In the genomic region with DNA sequence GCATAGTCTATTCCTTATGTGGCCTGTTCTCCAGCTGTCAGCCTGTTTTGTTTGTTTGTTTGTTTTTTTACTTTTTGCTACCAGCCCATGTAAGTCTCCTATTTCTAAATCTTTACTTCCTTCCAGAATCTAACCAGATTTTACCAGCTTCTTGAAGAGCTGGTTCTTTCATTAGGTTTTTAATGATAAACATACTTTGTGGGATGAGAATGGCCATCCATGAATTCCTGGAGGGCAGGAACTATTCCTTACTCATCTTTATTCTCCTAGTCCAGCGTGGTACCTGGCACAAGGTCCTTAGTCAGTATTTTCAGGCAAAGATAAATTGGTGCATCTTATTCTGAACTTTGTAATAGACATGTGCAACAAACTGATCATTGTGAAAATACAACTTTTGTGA, we compare ENCODE assay signal across 19 cellular contexts. TPM values are rescaled to one million over a fixed set of nuclear protein-coding genes. Genes with fewer than 3 reads are reported as not detected.
DNase-seq lines count a peak whose midpoint lies in the region; ATAC-seq and TF ChIP-seq lines count a peak whose summit lies in the region.
"Had no signal": no experiment of that assay in that cellular context is flagged by ENCODE, and none has a peak within 500 bp of the region (broad histone marks: within the 10 kb centered on the region; RNA-seq: fewer than 3 reads in every experiment).

No MANE protein-coding gene starts in this region.

- peaks cover 7% of the 10 kb centered on the region for H3K36me3 Mint-ChIP-seq in glutamatergic neuron (ENCODE audit: unreplicated experiment)

- DNase-seq in AG08395 (ENCODE audit: low spot score) (peak; percentile 21), GM04504 (ENCODE audit: low read depth) (peak; percentile 11), amniotic epithelial cell (ENCODE audit: low read depth) (peak; percentile 89), glutamatergic neuron (no peak), sigmoid colon (no peak), GM19240 (ENCODE audit: insufficient read length, low spot score) (no peak), stomach (no peak)
- DNase-seq: DMS79, Kasumi-1, NCI-H1105 treated with DMSO at 0.1 percent for 48 hours, NCI-H187 treated with DMSO at 0.1 percent for 48 hours, NCI-H2171, NCI-H510A, NCI-H82 had no signal

- peaks cover 4% of the 10 kb centered on the region for H3K9me3 Mint-ChIP-seq in glutamatergic neuron (ENCODE audit: unreplicated experiment)
- H3K9me3 Mint-ChIP-seq: CD14-positive monocyte had no signal

- intact Hi-C loops in sigmoid colon (cut with DNase I), result no loop called here
- intact Hi-C loops in stomach (cut with DNase I; ENCODE audit: low total_unique reads), result no loop called here

- H3K27ac ChIP-seq in sigmoid colon, result no peak overlapping the region
- no peak overlapping the region for H3K27ac ChIP-seq in stomach

- no peak overlapping the region for H3K4me3 Mint-ChIP-seq in glutamatergic neuron (ENCODE audit: unreplicated experiment)
- H3K4me3 Mint-ChIP-seq: CD14-positive monocyte had no signal

- TF ChIP-seq CTCF in glutamatergic neuron (IDR thresholded peaks at IDR 0.05; ENCODE audit: partially characterized antibody, unreplicated experiment), result no peak
- no peak for TF ChIP-seq CTCF in sigmoid colon (IDR thresholded peaks at IDR 0.05)
- TF ChIP-seq CTCF in stomach (IDR thresholded peaks at IDR 0.05), result no peak

- peaks cover 3% of the 10 kb centered on the region for H3K27me3 Mint-ChIP-seq in glutamatergic neuron (ENCODE audit: unreplicated experiment)

- H3K4me3 ChIP-seq in sigmoid colon (no peak overlapping the region), stomach (no peak overlapping the region)

- H3K4me1 Mint-ChIP-seq in glutamatergic neuron (ENCODE audit: low read depth, unreplicated experiment), result no peaks in the 10 kb centered on the region
- H3K4me1 Mint-ChIP-seq: CD14-positive monocyte had no signal

- H3K36me3 ChIP-seq in sigmoid colon (peaks cover 4 to 41% (median 13%) of the 10 kb centered on the region in 4 donors), stomach (peaks cover 13 to 44% (median 40%) of the 10 kb centered on the region in 4 donors)

- peaks cover 0 to 7% (median 3%) of the 10 kb centered on the region in 4 donors for H3K4me1 ChIP-seq in sigmoid colon
- H3K4me1 ChIP-seq in stomach, result peaks cover 0 to 4% (median 0%) of the 10 kb centered on the region in 4 donors

- TF ChIP-seq EP300 in sigmoid colon (IDR thresholded peaks at IDR 0.05), result no peak
- TF ChIP-seq EP300 in stomach (IDR thresholded peaks at IDR 0.05), result no peak

- no peak for ATAC-seq in esophagus mucosa
- ATAC-seq: HepG2, Panc1, Right ventricle myocardium inferior had no signal

- H3K27me3 ChIP-seq in sigmoid colon (no peaks in the 10 kb centered on the region), stomach (no peaks in the 10 kb centered on the region)

- H3K9me3 ChIP-seq in sigmoid colon (no peaks in the 10 kb centered on the region), stomach (no peaks in the 10 kb centered on the region)

- 74 to 82% methylated on average over 1 of the region's 1 CpG for WGBS in sigmoid colon, 2 donors
- 62 to 83% (median 76%) methylated on average over 1 of the region's 1 CpG for WGBS in stomach, 5 donors

- TF ChIP-seq POLR2A in sigmoid colon (IDR thresholded peaks at IDR 0.05) (no peak), stomach (IDR thresholded peaks at IDR 0.05) (no peak)

- H3K27ac Mint-ChIP-seq in glutamatergic neuron (ENCODE audit: unreplicated experiment), result peak overlapping the region; percentile 29

RNA-seq across cellular contexts. Expression of a gene that starts 17.3 kb away (rescaled TPM):
- total RNA-seq in glutamatergic neuron (ENCODE audit: unreplicated experiment), result 70.0 TPM
- total RNA-seq in sigmoid colon, result 10 to 100 TPM; 30.6 to 42.7 (median 34.1) TPM
- 10 to 100 TPM; 12.6 to 17.8 (median 16.6) TPM for polyA plus RNA-seq in sigmoid colon
- 20.4 TPM for total RNA-seq in esophagus mucosa
- total RNA-seq in stomach, result 100 to 1,000 TPM in 1 of 5 donors, 10 to 100 TPM in 3, 1 to 10 TPM in 1; 5.5 to 110 (median 46.2) TPM
- 10 to 100 TPM in 1 of 3 donors, 1 to 10 TPM in 2; 8.6 to 13.7 (median 8.8) TPM for polyA plus RNA-seq in stomach

RNA-seq across cellular contexts. Expression of a gene that starts 17.6 kb away (rescaled TPM):
- total RNA-seq in glutamatergic neuron (ENCODE audit: unreplicated experiment) (124 TPM), sigmoid colon (10 to 100 TPM; 60.1 to 81.3 (median 76.9) TPM), esophagus mucosa (63.1 TPM), stomach (100 to 1,000 TPM in 1 of 5 donors, 10 to 100 TPM in 4; 52.7 to 104 (median 91.0) TPM)
- polyA plus RNA-seq in sigmoid colon (10 to 100 TPM; 70.5 to 75.4 (median 73.9) TPM), stomach (10 to 100 TPM; 37.4 to 64.3 (median 51.5) TPM)

RNA-seq across cellular contexts. Expression of a gene that starts 41.6 kb away (rescaled TPM):
- total RNA-seq in glutamatergic neuron (ENCODE audit: unreplicated experiment), result 38.4 TPM
- 10 to 100 TPM; 64.7 to 85.6 (median 74.4) TPM for total RNA-seq in sigmoid colon
- 10 to 100 TPM; 28.6 to 39.0 (median 36.8) TPM for polyA plus RNA-seq in sigmoid colon
- total RNA-seq in esophagus mucosa, result 43.4 TPM
- total RNA-seq in stomach, result 10 to 100 TPM; 15.6 to 61.6 (median 46.7) TPM
- polyA plus RNA-seq in stomach, result 10 to 100 TPM; 24.0 to 46.6 (median 39.8) TPM

Comparison
In these comparisons a context has a peak if more than half of its experiments do, and no peak if none do; other contexts are left out.
1. DNase-seq: peak in AG08395 (single experiment), GM04504 (single experiment) and amniotic epithelial cell (single experiment); none in glutamatergic neuron (single experiment), sigmoid colon (single experiment), GM19240 (single experiment) and stomach (single experiment).